ENCODE assay signal across 12 cellular contexts in genomic region chr2:128442891-128443302, GRCh38.
DNase-seq lines count a peak whose midpoint lies in the region; ATAC-seq and TF ChIP-seq lines count a peak whose summit lies in the region.
"Had no signal": no experiment of that assay in that cellular context is flagged by ENCODE, and none has a peak within 500 bp of the region (broad histone marks: within the 10 kb centered on the region; RNA-seq: fewer than 3 reads in every experiment).

No MANE protein-coding gene starts in this region.

- H3K27me3 ChIP-seq in RWPE2 (ENCODE audit: insufficient read depth, poor library complexity, severe bottlenecking), result no peaks in the 10 kb centered on the region

- no peak for ATAC-seq in RWPE2 (ENCODE audit: low read depth)
- no peak for ATAC-seq in HG02623 (IDR thresholded peaks at IDR 0.05; ENCODE audit: unreplicated experiment)

- H3K36me3 ChIP-seq in RWPE2 (ENCODE audit: low read depth), result no peaks in the 10 kb centered on the region

- no peaks in the 10 kb centered on the region for H3K9me3 ChIP-seq in RWPE2 (ENCODE audit: severe bottlenecking)

- no peak for TF ChIP-seq CTCF in RWPE2 (IDR thresholded peaks at IDR 0.05; ENCODE audit: poor library complexity, severe bottlenecking)
- TF ChIP-seq CTCF in fibroblast of villous mesenchyme (IDR thresholded peaks at IDR 0.05; ENCODE audit: insufficient read depth, low read depth, low read length), result no peak

- peak; percentile 1 for DNase-seq in D341Med (ENCODE audit: low spot score)
- peak; percentile 29 for DNase-seq in RWPE2 (ENCODE audit: low spot score)
- DNase-seq in fibroblast of villous mesenchyme (ENCODE audit: low read depth), result peak; percentile 28
- DNase-seq in mucosa of gallbladder (ENCODE audit: low spot score), result peak; percentile 25
- DNase-seq in AML-193 (lab: John Stamatoyannopoulos, UW), result no peak
- no peak for DNase-seq in activated gamma-delta T cell (lab: John Stamatoyannopoulos, UW)
- no peak for DNase-seq in RKO (ENCODE audit: low spot score)
- DNase-seq: activated CD4-positive, alpha-beta T cell treated with anti-CD3 and anti-CD28 coated beads, Interleukin-2, amount 50 U/mL, for 1 hour; C1 segment of cervical spinal cord; NCI-H1092 treated with DMSO at 0.1 percent for 48 hours; stimulated activated CD4-positive, alpha-beta T cell treated with anti-CD3 and anti-CD28 coated beads, Interleukin-15, amount 100 ng/mL, for 24 hours had no signal

- H3K4me1 ChIP-seq in RWPE2 (ENCODE audit: insufficient read depth, poor library complexity, severe bottlenecking), result no peaks in the 10 kb centered on the region

- H3K27ac ChIP-seq in RWPE2 (ENCODE audit: poor library complexity, severe bottlenecking), result no peak overlapping the region

- H3K4me3 ChIP-seq in RWPE2 (ENCODE audit: severe bottlenecking), result no peak overlapping the region
- no peak overlapping the region for H3K4me3 ChIP-seq in fibroblast of villous mesenchyme (ENCODE audit: low read depth, low read length)

Comparison
In these comparisons a context has a peak if more than half of its experiments do, and no peak if none do; other contexts are left out.
1. DNase-seq: peak in D341Med (single experiment), RWPE2 (single experiment), fibroblast of villous mesenchyme (single experiment) and mucosa of gallbladder (single experiment); none in AML-193 (0 of 2), activated gamma-delta T cell (single experiment) and RKO (single experiment).